14 cellular contexts compared by ENCODE assay signal in genomic region chr9:87277346-87277745, GRCh38.
DNase-seq lines count a peak whose midpoint lies in the region; ATAC-seq, FAIRE-seq and TF ChIP-seq lines count a peak whose summit lies in the region.
"Had no signal": no experiment of that assay in that cellular context is flagged by ENCODE, and none has a peak within 500 bp of the region (broad histone marks: within the 10 kb centered on the region; RNA-seq: fewer than 3 reads in every experiment).

No MANE protein-coding gene starts in this region.

- POLR2A ChIA-PET in HEK293 (lab: Yijun Ruan, JAX), result no interaction called here

- H3K4me1 Mint-ChIP-seq in mesothelial cell of epicardium, result peaks cover 49% of the 10 kb centered on the region
- H3K4me1 Mint-ChIP-seq in activated T-helper 1 cell treated with anti-CD3 and anti-CD28 coated beads, Interleukin-12 subunit alpha, Interleukin-12 subunit beta, Interleukin-2, Interleukin-4 antibody, amounts not matched to agents 30 ng/mL and 10 ng/mL and 1 ng/mL, durations not matched to agents 14 hours and 24 hours and 36 hours (ENCODE audit: low read depth), result peaks cover 13% of the 10 kb centered on the region
- H3K4me1 Mint-ChIP-seq: activated B cell treated with CpG ODN at 0.5 μM for 24 hours had no signal

- FAIRE-seq in bronchial epithelial cell (lab: Jason Lieb, UNC), result no peak

- no peaks in the 10 kb centered on the region for H3K79me2 ChIP-seq in ACC112 (ENCODE audit: control insufficient read depth, insufficient read depth, low read length, unreplicated experiment)

- WGBS in body of pancreas, 2 donors, result 72 to 81% methylated on average over 3 of the region's 3 CpGs

- no peak for ATAC-seq in body of pancreas
- ATAC-seq: sciatic nerve had no signal

- H2AFZ ChIP-seq in ACC112 (ENCODE audit: low read length, unreplicated experiment), result peak overlapping the region; percentile 69

- H3K27ac ChIP-seq in ACC112 (ENCODE audit: low read depth, low read length), result peak overlapping the region; percentile 94
- no peak overlapping the region for H3K27ac ChIP-seq in HEK293 (ENCODE audit: extremely low read depth, low read depth, low read length)
- no peak overlapping the region for H3K27ac ChIP-seq in body of pancreas
- H3K27ac ChIP-seq: esophagus muscularis mucosa, RWPE1 had no signal

- no peaks in the 10 kb centered on the region for H3K27me3 Mint-ChIP-seq in mesothelial cell of epicardium (ENCODE audit: low read depth)
- H3K27me3 Mint-ChIP-seq in activated T-helper 1 cell treated with anti-CD3 and anti-CD28 coated beads, Interleukin-12 subunit alpha, Interleukin-12 subunit beta, Interleukin-2, Interleukin-4 antibody, amounts not matched to agents 30 ng/mL and 10 ng/mL and 1 ng/mL, durations not matched to agents 14 hours and 24 hours and 36 hours (ENCODE audit: insufficient read depth), result peaks cover 14% of the 10 kb centered on the region
- H3K27me3 Mint-ChIP-seq: activated B cell treated with CpG ODN at 0.5 μM for 24 hours had no signal

- H3K4me3 ChIP-seq in ACC112 (ENCODE audit: low read depth, low read length), result peak overlapping the region; percentile 13; the same call in 1 of the 2 replicates
- no peak overlapping the region for H3K4me3 ChIP-seq in HEK293 (ENCODE audit: low read depth, low read length)
- no peak overlapping the region for H3K4me3 ChIP-seq in bronchial epithelial cell (ENCODE audit: low read depth, low read length)
- no peak overlapping the region for H3K4me3 ChIP-seq in body of pancreas
- H3K4me3 ChIP-seq: esophagus muscularis mucosa had no signal

- H3K4me3 Mint-ChIP-seq in mesothelial cell of epicardium, result no peak overlapping the region
- no peak overlapping the region for H3K4me3 Mint-ChIP-seq in activated T-helper 1 cell treated with anti-CD3 and anti-CD28 coated beads, Interleukin-12 subunit alpha, Interleukin-12 subunit beta, Interleukin-2, Interleukin-4 antibody, amounts not matched to agents 30 ng/mL and 10 ng/mL and 1 ng/mL, durations not matched to agents 14 hours and 24 hours and 36 hours
- H3K4me3 Mint-ChIP-seq: activated B cell treated with CpG ODN at 0.5 μM for 24 hours had no signal

- no peaks in the 10 kb centered on the region for H3K36me3 Mint-ChIP-seq in mesothelial cell of epicardium
- peaks cover 2% of the 10 kb centered on the region for H3K36me3 Mint-ChIP-seq in activated T-helper 1 cell treated with anti-CD3 and anti-CD28 coated beads, Interleukin-12 subunit alpha, Interleukin-12 subunit beta, Interleukin-2, Interleukin-4 antibody, amounts not matched to agents 30 ng/mL and 10 ng/mL and 1 ng/mL, durations not matched to agents 14 hours and 24 hours and 36 hours (ENCODE audit: low read depth)

- TF ChIP-seq CTCF in HEK293 (tag by site-specific recombination; IDR thresholded peaks at IDR 0.05), result no peak
- TF ChIP-seq CTCF in bronchial epithelial cell (IDR thresholded peaks at IDR 0.05; ENCODE audit: insufficient read depth, low read length, severe bottlenecking), result no peak
- no peak for TF ChIP-seq CTCF in mesothelial cell of epicardium (IDR thresholded peaks at IDR 0.05; ENCODE audit: unreplicated experiment)
- no peak for TF ChIP-seq CTCF in body of pancreas (IDR thresholded peaks at IDR 0.05)

- H3K27me3 ChIP-seq in ACC112 (ENCODE audit: insufficient read depth, low read length), result no peaks in the 10 kb centered on the region
- H3K27me3 ChIP-seq in bronchial epithelial cell (ENCODE audit: control insufficient read depth, insufficient read depth, low read length), result no peaks in the 10 kb centered on the region
- H3K27me3 ChIP-seq in body of pancreas, result no peaks in the 10 kb centered on the region
- H3K27me3 ChIP-seq: esophagus muscularis mucosa had no signal

- H3K36me3 ChIP-seq in ACC112 (ENCODE audit: insufficient read depth, low read length) (no peaks in the 10 kb centered on the region), HEK293 (ENCODE audit: control insufficient read depth in 2 of 2, insufficient read depth in 1 of 2, low read length in 2 of 2) (no peaks in the 10 kb centered on the region), bronchial epithelial cell (ENCODE audit: control insufficient read depth, insufficient read depth, low read length) (no peaks in the 10 kb centered on the region), body of pancreas (replicated peaks in 1 of 2; ENCODE audit: insufficient read depth in 1 of 2, low read depth in 2 of 2) (no peaks in the 10 kb centered on the region)
- H3K36me3 ChIP-seq: esophagus muscularis mucosa had no signal

- DNase-seq in bronchial epithelial cell (ENCODE audit: low read depth) (peak; percentile 16), mesothelial cell of epicardium (ENCODE audit: low spot score in 2 of 2, unreplicated experiment in 2 of 2) (no peak), NCI-H345 (lab: John Stamatoyannopoulos, UW) (no peak), HT-29 (ENCODE audit: low spot score) (no peak), body of pancreas (no peak)
- no peak for DNase-seq in activated T-helper 1 cell treated with anti-CD3 and anti-CD28 coated beads, Interleukin-12 subunit alpha, Interleukin-12 subunit beta, Interleukin-2, Interleukin-4 antibody, amounts not matched to agents 30 ng/mL and 10 ng/mL and 1 ng/mL, durations not matched to agents 14 hours and 24 hours and 36 hours (ENCODE audit: low spot score)
- DNase-seq: activated B cell treated with CpG ODN at 0.5 μM for 24 hours; nucleus accumbens; stimulated activated CD4-positive, alpha-beta T cell treated with anti-CD3 and anti-CD28 coated beads, Interleukin-2, amount 100 ng/mL, for 48 hours had no signal

- intact Hi-C loops in body of pancreas (cut with DNase I), result no loop called here
- intact Hi-C loops in activated T-helper 1 cell treated with anti-CD3 and anti-CD28 coated beads, Interleukin-12 subunit alpha, Interleukin-12 subunit beta, Interleukin-2, Interleukin-4 antibody, amounts not matched to agents 30 ng/mL and 10 ng/mL and 1 ng/mL, durations not matched to agents 14 hours and 24 hours and 36 hours (cut with micrococcal nuclease), result loop anchor here (5.0 kb wide), 1 partner anchor 330 kb away; the partner anchor contains the start of gene GAS1

- H3K4me1 ChIP-seq in ACC112 (ENCODE audit: control insufficient read depth, insufficient read depth, low read length, unreplicated experiment), result peaks cover 33% of the 10 kb centered on the region
- no peaks in the 10 kb centered on the region for H3K4me1 ChIP-seq in HEK293 (ENCODE audit: control insufficient read depth, insufficient read depth, low read length)
- no peaks in the 10 kb centered on the region for H3K4me1 ChIP-seq in body of pancreas
- H3K4me1 ChIP-seq: esophagus muscularis mucosa had no signal

- peak overlapping the region; percentile 74 for H3K27ac Mint-ChIP-seq in mesothelial cell of epicardium
- H3K27ac Mint-ChIP-seq in activated T-helper 1 cell treated with anti-CD3 and anti-CD28 coated beads, Interleukin-12 subunit alpha, Interleukin-12 subunit beta, Interleukin-2, Interleukin-4 antibody, amounts not matched to agents 30 ng/mL and 10 ng/mL and 1 ng/mL, durations not matched to agents 14 hours and 24 hours and 36 hours, result no peak overlapping the region
- H3K27ac Mint-ChIP-seq: activated B cell treated with CpG ODN at 0.5 μM for 24 hours had no signal

- no peaks in the 10 kb centered on the region for H3K9me3 ChIP-seq in HEK293 (ENCODE audit: control insufficient read depth, insufficient read depth, low read depth, low read length)
- no peaks in the 10 kb centered on the region for H3K9me3 ChIP-seq in body of pancreas
- H3K9me3 ChIP-seq: esophagus muscularis mucosa had no signal

- CTCF ChIA-PET in HEK293 (lab: Yijun Ruan, JAX), result no interaction called here

- no peak for TF ChIP-seq POLR2A in body of pancreas (IDR thresholded peaks at IDR 0.05)

- peaks cover 9% of the 10 kb centered on the region for H3K9me3 Mint-ChIP-seq in mesothelial cell of epicardium
- H3K9me3 Mint-ChIP-seq in activated T-helper 1 cell treated with anti-CD3 and anti-CD28 coated beads, Interleukin-12 subunit alpha, Interleukin-12 subunit beta, Interleukin-2, Interleukin-4 antibody, amounts not matched to agents 30 ng/mL and 10 ng/mL and 1 ng/mL, durations not matched to agents 14 hours and 24 hours and 36 hours, result peaks cover 6% of the 10 kb centered on the region
- H3K9me3 Mint-ChIP-seq: activated B cell treated with CpG ODN at 0.5 μM for 24 hours had no signal

TF ChIP-seq in HEK293, 187 proteins besides CTCF, POLR2A, EP300 and RAD21:
- TF ChIP-seq ZNF610 (tag by site-specific recombination; IDR thresholded peaks at IDR 0.05; ENCODE audit: borderline replicate concordance) (no peak), ZNF785 (tag by site-specific recombination; IDR thresholded peaks at IDR 0.05) (no peak), ZNF175 (tag by site-specific recombination; IDR thresholded peaks at IDR 0.05) (no peak), ZBTB11 (tag by site-specific recombination; conservative IDR thresholded peaks at IDR 0.05; ENCODE audit: low read depth) (0 out of 2 replicates have a peak, but pooled peaks have one; percentile 42)
